In genomic region chr22:20771918-20772625, GRCh38 we compare ENCODE assay signal across 1 cellular context.
TF ChIP-seq lines count a peak whose summit lies in the region.

No MANE protein-coding gene starts in this region.

TF ChIP-seq in GM23338, 12 proteins besides CTCF, POLR2A, EP300 and RAD21 (continued from another document):
- no peak for TF ChIP-seq ETS1 (IDR thresholded peaks at IDR 0.05)
- TF ChIP-seq JUNB (IDR thresholded peaks at IDR 0.05; ENCODE audit: unreplicated experiment), result no peak
- no peak for TF ChIP-seq ZNF114 (CRISPR knock-in tag; IDR thresholded peaks at IDR 0.05)
- TF ChIP-seq EZH2phosphoT487 (IDR thresholded peaks at IDR 0.05; ENCODE audit: unreplicated experiment), result no peak
- no peak for TF ChIP-seq ZNF331 (CRISPR knock-in tag; IDR thresholded peaks at IDR 0.05; ENCODE audit: low read depth)
- TF ChIP-seq EZH2 (IDR thresholded peaks at IDR 0.05; ENCODE audit: low read depth, unreplicated experiment), result no peak
- no peak for TF ChIP-seq NANOG (IDR thresholded peaks at IDR 0.05; ENCODE audit: borderline replicate concordance)
TF ChIP-seq in GM23338: peak in this region for 0.
